Comparison of ENCODE assay signal across 8 cellular contexts in genomic region chr19:17762505-17763229, GRCh38. TPM values are rescaled to one million over a fixed set of nuclear protein-coding genes. Genes with fewer than 3 reads are reported as not detected.
DNase-seq lines count a peak whose midpoint lies in the region; ATAC-seq and TF ChIP-seq lines count a peak whose summit lies in the region.

No MANE protein-coding gene starts in this region.

- no peaks in the 10 kb centered on the region for H3K27me3 ChIP-seq in smooth muscle cell (ENCODE audit: low read depth)

- H3K9me3 ChIP-seq in smooth muscle cell (replicated peaks; ENCODE audit: low read depth): no peaks in the 10 kb centered on the region

- POLR2A ChIA-PET in WTC11 (lab: Charles Lee): interaction anchor here (0.6 to 1.1 kb wide), 2 partner anchors 23 to 97 kb away, joined by 3 to 8 read pairs; partner anchors contain the start of gene RPL18A

- no peaks in the 10 kb centered on the region for H4K20me1 ChIP-seq in smooth muscle cell (ENCODE audit: low read depth)

- H3K79me2 ChIP-seq in smooth muscle cell (ENCODE audit: low read depth): no peaks in the 10 kb centered on the region

- no peak overlapping the region for H3K27ac ChIP-seq in smooth muscle cell (ENCODE audit: low read depth)

- peaks cover 3% of the 10 kb centered on the region; the same call in 1 of the 2 replicates for H3K36me3 Mint-ChIP-seq in WTC11

- H3K9me3 Mint-ChIP-seq in WTC11: no peaks in the 10 kb centered on the region

- no peak overlapping the region for H3K9ac ChIP-seq in smooth muscle cell (ENCODE audit: low read depth)

- peak overlapping the region; percentile 88 for H3K27ac Mint-ChIP-seq in WTC11

- no peaks in the 10 kb centered on the region for H3K4me1 ChIP-seq in smooth muscle cell (ENCODE audit: low read depth)

- 63% methylated on average over 17 of the region's 17 CpGs for WGBS in smooth muscle cell (ENCODE audit: low lambda C conversion rate)

- H3K4me3 ChIP-seq in smooth muscle cell: no peak overlapping the region

- H3K36me3 ChIP-seq in smooth muscle cell (ENCODE audit: low read depth): no peaks in the 10 kb centered on the region

- H3K4me1 Mint-ChIP-seq in WTC11: peaks cover 8% of the 10 kb centered on the region

- peak; percentile 92 for ATAC-seq in WTC11
- no peak for ATAC-seq in GM19023 (IDR thresholded peaks at IDR 0.05; ENCODE audit: unreplicated experiment)
- ATAC-seq in HG02678 (IDR thresholded peaks at IDR 0.05; ENCODE audit: unreplicated experiment): no peak

- TF ChIP-seq CTCF in WTC11 (IDR thresholded peaks at IDR 0.05): no peak
- no peak for TF ChIP-seq CTCF in smooth muscle cell (IDR thresholded peaks at IDR 0.05; ENCODE audit: borderline replicate concordance, insufficient read depth, poor library complexity, severe bottlenecking)

- no peak overlapping the region for H3K4me2 ChIP-seq in smooth muscle cell

- DNase-seq in DMS 273 treated with DMSO at 0.1 percent for 48 hours (lab: John Stamatoyannopoulos, UW): peak; percentile 26
- peak; percentile 26 to 41 for DNase-seq in Kasumi-1 (lab: John Stamatoyannopoulos, UW)
- DNase-seq in WTC11 (ENCODE audit: low spot score): peak; percentile 91
- peak; percentile 92 for DNase-seq in iris pigment epithelial cell (ENCODE audit: low read depth)
- DNase-seq in smooth muscle cell (lab: John Stamatoyannopoulos, UW; ENCODE audit: unreplicated experiment): no peak
- no peak for DNase-seq in NCI-H1105 treated with DMSO at 0.1 percent for 48 hours (lab: John Stamatoyannopoulos, UW)

- CTCF ChIA-PET in WTC11 (lab: Charles Lee): interaction anchor here (0.7 to 3.3 kb wide), 16 partner anchors 9 to 210 kb away, joined by 3 to 19 read pairs (median 4); partner anchors contain the start of genes CCDC124 and RPL18A

- H3K27me3 Mint-ChIP-seq in WTC11 (ENCODE audit: low read depth): no peaks in the 10 kb centered on the region

- H3F3A ChIP-seq in smooth muscle cell (ENCODE audit: low read depth): peaks cover 2% of the 10 kb centered on the region

- peak overlapping the region; percentile 52 for H3K4me3 Mint-ChIP-seq in WTC11

- H2AFZ ChIP-seq in smooth muscle cell (ENCODE audit: low read depth): no peak overlapping the region

TF ChIP-seq in WTC11, 78 proteins besides CTCF, POLR2A, EP300 and RAD21:
- TF ChIP-seq GTF2I (CRISPR knock-in tag; conservative IDR thresholded peaks at IDR 0.05) (no peak), SP1 (CRISPR knock-in tag; conservative IDR thresholded peaks at IDR 0.05) (peak; percentile 58), NFYB (CRISPR knock-in tag; conservative IDR thresholded peaks at IDR 0.05; ENCODE audit: low read depth) (peak; percentile 38; the same call in 1 of the 2 replicates), CDX4 (CRISPR knock-in tag; IDR thresholded peaks at IDR 0.05; ENCODE audit: borderline replicate concordance) (no peak)

RNA-seq across cellular contexts. Expression of gene FCHO1, which starts 11.4 kb away (rescaled TPM):
- total RNA-seq in WTC11 (2021) (22.8 to 26.8 TPM (median 25.1 TPM) in 3 replicates), smooth muscle cell (1.0 and 18.0 TPM in 2 replicates)
- polyA plus RNA-seq in smooth muscle cell: 5.3 and 5.7 TPM in 2 replicates

RNA-seq across cellular contexts. Expression of gene B3GNT3, which starts 32.3 kb away (rescaled TPM):
- total RNA-seq in WTC11 (2021) (1.2 to 1.9 TPM (median 1.3 TPM) in 3 replicates), smooth muscle cell (0.67 and 2.8 TPM in 2 replicates)
- polyA plus RNA-seq in smooth muscle cell: 0.56 TPM in 1 of 2 replicates, not detected in the other

RNA-seq across cellular contexts. Expression of gene MAP1S, which starts 43.4 kb away (rescaled TPM):
- total RNA-seq in WTC11 (2021): 115 to 124 TPM (median 120 TPM) in 3 replicates
- total RNA-seq in smooth muscle cell: 10.2 and 11.7 TPM in 2 replicates
- 55.5 and 62.1 TPM in 2 replicates for polyA plus RNA-seq in smooth muscle cell

RNA-seq across cellular contexts. Expression of gene INSL3, which starts 58.7 kb away (rescaled TPM):
- total RNA-seq in WTC11 (2021) (0.79 to 1.2 TPM (median 1.2 TPM) in 3 replicates), smooth muscle cell (1.1 TPM in 1 of 2 replicates, not detected in the other)
- polyA plus RNA-seq in smooth muscle cell: 0.80 and 1.8 TPM in 2 replicates

Comparison
In these comparisons a context has a peak if more than half of its experiments do, and no peak if none do; other contexts are left out.
1. DNase-seq: peak in DMS 273 treated with DMSO at 0.1 percent for 48 hours (single experiment), Kasumi-1 (2 of 2), WTC11 (single experiment) and iris pigment epithelial cell (single experiment); none in smooth muscle cell (single experiment) and NCI-H1105 treated with DMSO at 0.1 percent for 48 hours (single experiment).